Comparison of ENCODE assay signal across 14 cellular contexts in the genomic region with DNA sequence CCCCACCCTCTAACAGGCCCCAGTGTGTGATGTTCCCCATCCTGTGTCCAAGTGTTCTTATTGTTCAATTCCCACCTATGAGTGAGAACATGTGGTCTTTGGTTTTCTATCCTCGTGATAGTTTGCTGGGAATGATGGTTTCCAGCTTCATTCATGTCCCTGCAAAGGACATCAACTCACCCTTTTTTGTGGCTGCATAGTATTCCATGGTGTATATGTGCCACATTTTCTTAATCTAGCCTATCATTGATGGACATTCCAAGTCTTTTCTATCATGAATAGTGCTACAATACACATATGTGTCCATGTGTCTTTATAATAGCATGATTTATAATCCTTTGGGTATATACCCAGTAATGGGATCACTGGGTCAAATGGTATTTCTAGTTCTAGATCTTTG. TPM values are rescaled to one million over a fixed set of nuclear protein-coding genes. Genes with fewer than 3 reads are reported as not detected.
"Had no signal": no experiment of that assay in that cellular context is flagged by ENCODE, and none has a peak within 500 bp of the region (broad histone marks: within the 10 kb centered on the region; RNA-seq: fewer than 3 reads in every experiment).

No MANE protein-coding gene starts in this region.

RNA-seq across cellular contexts. Expression of a gene that starts 15.5 kb away (rescaled TPM):
- total RNA-seq: activated B cell treated with CpG ODN at 0.5 μM for 24 hours; activated CD4-positive, alpha-beta memory T cell treated with anti-CD3 and anti-CD28 coated beads for 36 hours; activated CD4-positive, alpha-beta memory T cell treated with anti-CD3 and anti-CD28 coated beads, Interleukin-2, amount 10 ng/mL, durations not matched to agents 7 days and 5 days; activated CD4-positive, alpha-beta T cell treated with anti-CD3 and anti-CD28 coated beads for 36 hours; activated CD4-positive, alpha-beta T cell treated with anti-CD3 and anti-CD28 coated beads, Interleukin-2, amount 10 ng/mL, durations not matched to agents 24 days and 14 days; activated CD4-positive, alpha-beta T cell treated with anti-CD3 and anti-CD28 coated beads, Interleukin-2, amount 10 ng/mL, durations not matched to agents 7 days and 5 days; activated CD8-positive, alpha-beta memory T cell treated with anti-CD3 and anti-CD28 coated beads for 36 hours; activated CD8-positive, alpha-beta memory T cell treated with anti-CD3 and anti-CD28 coated beads, Interleukin-2, amount 10 ng/mL, durations not matched to agents 7 days and 5 days; activated CD8-positive, alpha-beta T cell treated with anti-CD3 and anti-CD28 coated beads for 36 hours; activated CD8-positive, alpha-beta T cell treated with anti-CD3 and anti-CD28 coated beads, Interleukin-2, amount 10 ng/mL, durations not matched to agents 7 days and 5 days; T-helper 1 cell treated with Interleukin-12 subunit alpha and Interleukin-12 subunit beta and Interleukin-4 antibody, amounts not matched to agents 30 ng/mL and 1 ng/mL, for 36 hours; T-helper 17 cell; T-helper 2 cell treated with Interferon-gamma antibody and Interleukin-4, amounts not matched to agents 100 ng/mL and 5 ng/mL, for 36 hours; WTC11 had no signal

RNA-seq across cellular contexts. Expression of a gene that starts 47.3 kb away (rescaled TPM):
- total RNA-seq: activated B cell treated with CpG ODN at 0.5 μM for 24 hours; activated CD4-positive, alpha-beta memory T cell treated with anti-CD3 and anti-CD28 coated beads for 36 hours; activated CD4-positive, alpha-beta memory T cell treated with anti-CD3 and anti-CD28 coated beads, Interleukin-2, amount 10 ng/mL, durations not matched to agents 7 days and 5 days; activated CD4-positive, alpha-beta T cell treated with anti-CD3 and anti-CD28 coated beads for 36 hours; activated CD4-positive, alpha-beta T cell treated with anti-CD3 and anti-CD28 coated beads, Interleukin-2, amount 10 ng/mL, durations not matched to agents 24 days and 14 days; activated CD4-positive, alpha-beta T cell treated with anti-CD3 and anti-CD28 coated beads, Interleukin-2, amount 10 ng/mL, durations not matched to agents 7 days and 5 days; activated CD8-positive, alpha-beta memory T cell treated with anti-CD3 and anti-CD28 coated beads for 36 hours; activated CD8-positive, alpha-beta memory T cell treated with anti-CD3 and anti-CD28 coated beads, Interleukin-2, amount 10 ng/mL, durations not matched to agents 7 days and 5 days; activated CD8-positive, alpha-beta T cell treated with anti-CD3 and anti-CD28 coated beads for 36 hours; activated CD8-positive, alpha-beta T cell treated with anti-CD3 and anti-CD28 coated beads, Interleukin-2, amount 10 ng/mL, durations not matched to agents 7 days and 5 days; T-helper 1 cell treated with Interleukin-12 subunit alpha and Interleukin-12 subunit beta and Interleukin-4 antibody, amounts not matched to agents 30 ng/mL and 1 ng/mL, for 36 hours; T-helper 17 cell; T-helper 2 cell treated with Interferon-gamma antibody and Interleukin-4, amounts not matched to agents 100 ng/mL and 5 ng/mL, for 36 hours; WTC11 had no signal

RNA-seq across cellular contexts. Expression of a gene that starts 55.9 kb away (rescaled TPM):
- total RNA-seq: activated B cell treated with CpG ODN at 0.5 μM for 24 hours; activated CD4-positive, alpha-beta memory T cell treated with anti-CD3 and anti-CD28 coated beads for 36 hours; activated CD4-positive, alpha-beta memory T cell treated with anti-CD3 and anti-CD28 coated beads, Interleukin-2, amount 10 ng/mL, durations not matched to agents 7 days and 5 days; activated CD4-positive, alpha-beta T cell treated with anti-CD3 and anti-CD28 coated beads for 36 hours; activated CD4-positive, alpha-beta T cell treated with anti-CD3 and anti-CD28 coated beads, Interleukin-2, amount 10 ng/mL, durations not matched to agents 24 days and 14 days; activated CD4-positive, alpha-beta T cell treated with anti-CD3 and anti-CD28 coated beads, Interleukin-2, amount 10 ng/mL, durations not matched to agents 7 days and 5 days; activated CD8-positive, alpha-beta memory T cell treated with anti-CD3 and anti-CD28 coated beads for 36 hours; activated CD8-positive, alpha-beta memory T cell treated with anti-CD3 and anti-CD28 coated beads, Interleukin-2, amount 10 ng/mL, durations not matched to agents 7 days and 5 days; activated CD8-positive, alpha-beta T cell treated with anti-CD3 and anti-CD28 coated beads for 36 hours; activated CD8-positive, alpha-beta T cell treated with anti-CD3 and anti-CD28 coated beads, Interleukin-2, amount 10 ng/mL, durations not matched to agents 7 days and 5 days; T-helper 1 cell treated with Interleukin-12 subunit alpha and Interleukin-12 subunit beta and Interleukin-4 antibody, amounts not matched to agents 30 ng/mL and 1 ng/mL, for 36 hours; T-helper 17 cell; T-helper 2 cell treated with Interferon-gamma antibody and Interleukin-4, amounts not matched to agents 100 ng/mL and 5 ng/mL, for 36 hours; WTC11 had no signal
